17 cellular contexts compared by ENCODE assay signal in genomic region chr4:7029212-7029611, GRCh38.
"Had no signal": no experiment of that assay in that cellular context is flagged by ENCODE, and none has a peak within 500 bp of the region (broad histone marks: within the 10 kb centered on the region; RNA-seq: fewer than 3 reads in every experiment).

No MANE protein-coding gene starts in this region.

- ATAC-seq: activated CD4-positive, alpha-beta T cell treated with anti-CD3 and anti-CD28 coated beads for 36 hours; activated CD8-positive, alpha-beta memory T cell treated with anti-CD3 and anti-CD28 coated beads, Interleukin-2, amount 10 ng/mL, durations not matched to agents 7 days and 5 days; heart right ventricle; left colon; WTC11 had no signal

- H3K4me3 ChIP-seq: esophagus squamous epithelium, heart right ventricle, thoracic aorta, upper lobe of left lung had no signal

- H3K27me3 ChIP-seq: esophagus squamous epithelium, heart right ventricle, upper lobe of left lung had no signal

- H3K27ac ChIP-seq: esophagus squamous epithelium, heart right ventricle, thoracic aorta, upper lobe of left lung had no signal

- H3K9me3 ChIP-seq: esophagus squamous epithelium, heart right ventricle, SK-N-SH, thoracic aorta, upper lobe of left lung had no signal

- H3K4me1 ChIP-seq: heart right ventricle had no signal

- DNase-seq: activated CD4-positive, alpha-beta T cell treated with anti-CD3 and anti-CD28 coated beads for 36 hours; activated CD4-positive, alpha-beta T cell treated with anti-CD3 and anti-CD28 coated beads, Interleukin-2, amount 50 U/mL, for 48 hours; activated CD8-positive, alpha-beta memory T cell treated with anti-CD3 and anti-CD28 coated beads, Interleukin-2, amount 10 ng/mL, durations not matched to agents 7 days and 5 days; dermis blood vessel endothelial cell; effector memory CD4-positive, alpha-beta T cell; esophagus squamous epithelium; heart right ventricle; left colon; SK-N-SH; stimulated activated CD4-positive, alpha-beta T cell treated with anti-CD3 and anti-CD28 coated beads, Interleukin-2, amount 100 ng/mL, for 48 hours; upper lobe of left lung had no signal

- H3K4me2 ChIP-seq: SK-N-SH had no signal

- H3K9me3 Mint-ChIP-seq: activated T-helper 2 cell treated with anti-CD3 and anti-CD28 coated beads, Interferon-gamma antibody, Interleukin-2, Interleukin-4, amounts not matched to agents 10 μg/mL and 5 μg/mL and 100 μg/mL, durations not matched to agents 14 hours and 24 hours and 36 hours; mesothelial cell of epicardium; nephron; WTC11 had no signal

- H3K27ac Mint-ChIP-seq: activated CD4-positive, alpha-beta T cell treated with anti-CD3 and anti-CD28 coated beads for 36 hours; activated CD8-positive, alpha-beta memory T cell treated with anti-CD3 and anti-CD28 coated beads, Interleukin-2, amount 10 ng/mL, durations not matched to agents 7 days and 5 days; activated naive CD8-positive, alpha-beta T cell; activated T-helper 2 cell treated with anti-CD3 and anti-CD28 coated beads, Interferon-gamma antibody, Interleukin-2, Interleukin-4, amounts not matched to agents 10 μg/mL and 5 μg/mL and 100 μg/mL, durations not matched to agents 14 hours and 24 hours and 36 hours; mesothelial cell of epicardium; nephron; WTC11 had no signal
